17 cellular contexts compared by ENCODE assay signal in genomic region chr9:136358888-136359287, GRCh38. TPM values are rescaled to one million over a fixed set of nuclear protein-coding genes. Genes with fewer than 3 reads are reported as not detected.
DNase-seq lines count a peak whose midpoint lies in the region; FAIRE-seq and TF ChIP-seq lines count a peak whose summit lies in the region.
"Had no signal": no experiment of that assay in that cellular context is flagged by ENCODE, and none has a peak within 500 bp of the region (broad histone marks: within the 10 kb centered on the region; RNA-seq: fewer than 3 reads in every experiment).

No MANE protein-coding gene starts in this region.

- TF ChIP-seq POLR2A in endothelial cell of umbilical vein (IDR thresholded peaks at IDR 0.05; ENCODE audit: low read depth, low read length): no peak

- POLR2A ChIA-PET in HEK293 (lab: Yijun Ruan, JAX): interaction anchor here (0.5 kb wide), 1 partner anchor 357 kb away, joined by 5 read pairs; no protein-coding TSS in a partner anchor
- POLR2A ChIA-PET in RWPE1 (lab: Yijun Ruan, JAX; ENCODE audit: low non-redundant PET): no interaction called here
- POLR2A ChIA-PET in endothelial cell of umbilical vein (lab: Charles Lee): no interaction called here

- intact Hi-C loops in endothelial cell of umbilical vein (cut with micrococcal nuclease): no loop called here

- no peak overlapping the region for H3K9ac ChIP-seq in endothelial cell of umbilical vein (replicated peaks; ENCODE audit: extremely low read depth, insufficient read depth, low read length)

- H3K9me1 ChIP-seq in endothelial cell of umbilical vein (replicated peaks; ENCODE audit: control insufficient read depth, extremely low read depth, insufficient read depth, low read length): no peaks in the 10 kb centered on the region

- H3K4me2 ChIP-seq in endothelial cell of umbilical vein (ENCODE audit: insufficient read depth, low read length): no peak overlapping the region
- H3K4me2 ChIP-seq: GM23338 had no signal

- FAIRE-seq in endothelial cell of umbilical vein (lab: Jason Lieb, UNC): no peak
- FAIRE-seq: GM12891, GM18507 had no signal

- no peaks in the 10 kb centered on the region for H3K9me3 ChIP-seq in HEK293 (ENCODE audit: control insufficient read depth, insufficient read depth, low read depth, low read length)
- H3K9me3 ChIP-seq in endothelial cell of umbilical vein (replicated peaks; ENCODE audit: control insufficient read depth, insufficient read depth, low read length): no peaks in the 10 kb centered on the region
- H3K9me3 ChIP-seq: HAP-1 had no signal

- H3K4me3 ChIP-seq in H7 (ENCODE audit: insufficient read depth, low read depth, low read length) (no peak overlapping the region), HEK293 (ENCODE audit: low read depth, low read length) (no peak overlapping the region), endothelial cell of umbilical vein (replicated peaks in 1 of 3; ENCODE audit: insufficient read depth in 1 of 3, low read depth in 1 of 3, low read length in 3 of 3) (no peak overlapping the region)
- H3K4me3 ChIP-seq: GM23338, HAP-1 had no signal

- no peak overlapping the region for H3K27ac ChIP-seq in HEK293 (ENCODE audit: extremely low read depth, low read depth, low read length)
- H3K27ac ChIP-seq in RWPE1: peak overlapping the region; percentile 30
- no peak overlapping the region for H3K27ac ChIP-seq in endothelial cell of umbilical vein (ENCODE audit: insufficient read depth, low read depth, low read length)

- H3K4me1 ChIP-seq in HEK293 (ENCODE audit: control insufficient read depth, insufficient read depth, low read length) (no peaks in the 10 kb centered on the region; the same call in 1 of the 2 replicates), endothelial cell of umbilical vein (ENCODE audit: control insufficient read depth, extremely low read depth, insufficient read depth, low read length) (peaks cover 6% of the 10 kb centered on the region)

- H3K36me3 ChIP-seq in H7 (replicated peaks; ENCODE audit: control insufficient read depth, insufficient read depth, low read length) (no peaks in the 10 kb centered on the region; the same call in 1 of the 2 replicates), HEK293 (ENCODE audit: control insufficient read depth in 2 of 2, insufficient read depth in 1 of 2, low read length in 2 of 2) (peaks cover 0 to 25% of the 10 kb centered on the region in 2 experiments; a peak in 1 of 3 replicates), endothelial cell of umbilical vein (ENCODE audit: control insufficient read depth in 2 of 2, extremely low read depth in 1 of 2, insufficient read depth in 2 of 2, low read length in 2 of 2) (peaks cover 0 to 5% of the 10 kb centered on the region in 2 experiments)
- H3K36me3 ChIP-seq: HAP-1 had no signal

- H3K27me3 ChIP-seq in H7 (ENCODE audit: control insufficient read depth, insufficient read depth, low read length): no peaks in the 10 kb centered on the region
- H3K27me3 ChIP-seq in endothelial cell of umbilical vein (ENCODE audit: control insufficient read depth in 2 of 2, insufficient read depth in 2 of 2, low read length in 2 of 2): no peaks in the 10 kb centered on the region

- CTCF ChIA-PET in HEK293 (lab: Yijun Ruan, JAX) (interaction anchor here (1.0 kb wide), 1 partner anchor 19 kb away, joined by 6 read pairs; no protein-coding TSS in a partner anchor), RWPE1 (lab: Yijun Ruan, JAX) (interaction anchor here (0.6 to 1.0 kb wide), 3 partner anchors 13 to 284 kb away, joined by 3 read pairs; no protein-coding TSS in a partner anchor), endothelial cell of umbilical vein (lab: Charles Lee) (no interaction called here)

- TF ChIP-seq CTCF in HEK293 (tag by site-specific recombination; IDR thresholded peaks at IDR 0.05) (no peak), RWPE1 (conservative IDR thresholded peaks at IDR 0.05; ENCODE audit: low read depth) (no peak), endothelial cell of umbilical vein (IDR thresholded peaks at IDR 0.05; ENCODE audit: extremely low read depth in 1 of 2, insufficient read depth in 1 of 2, low read depth in 1 of 2, low read length in 2 of 2) (no peak)

- no peaks in the 10 kb centered on the region for H4K20me1 ChIP-seq in endothelial cell of umbilical vein (replicated peaks; ENCODE audit: control insufficient read depth, extremely low read depth, insufficient read depth, low read length)

- H2AFZ ChIP-seq in endothelial cell of umbilical vein (ENCODE audit: low read depth, low read length): no peak overlapping the region
- H2AFZ ChIP-seq: GM23338 had no signal

- H3K79me2 ChIP-seq in endothelial cell of umbilical vein (ENCODE audit: control insufficient read depth, insufficient read depth, low read length): peaks cover 3% of the 10 kb centered on the region

- DNase-seq in H7: peak; percentile 62
- no peak for DNase-seq in RWPE1 (ENCODE audit: low spot score)
- DNase-seq in endothelial cell of umbilical vein (ENCODE audit: low read depth, low spot score): no peak
- DNase-seq in putamen (ENCODE audit: low spot score): no peak
- DNase-seq in stimulated activated CD4-positive, alpha-beta T cell treated with anti-CD3 and anti-CD28 coated beads, Interleukin-4, amount 100 ng/mL, for 24 hours: no peak
- DNase-seq: C1 segment of cervical spinal cord; Calu3; CD4-positive, alpha-beta memory T cell; COR-L47; DMS53; DMS79 treated with DMSO at 0.1 percent for 48 hours; GF-D8 had no signal

- no TSS peak for BruUV-seq in endothelial cell of umbilical vein (replicated peaks; lab: Mats Ljungman, UMichigan)

- dilution Hi-C loops in endothelial cell of umbilical vein (cut with MboI; ENCODE audit: extremely low pct_ligation_motif_present, low sequenced_read_pairs): no loop called here

TF ChIP-seq in endothelial cell of umbilical vein, 7 proteins besides CTCF, POLR2A, EP300 and RAD21 (continues in another document):
- TF ChIP-seq JUN (IDR thresholded peaks at IDR 0.05; ENCODE audit: borderline replicate concordance, insufficient read depth, insufficient read length, low read depth): no peak
- TF ChIP-seq MYC (IDR thresholded peaks at IDR 0.05; ENCODE audit: low read depth, low read length): no peak
- TF ChIP-seq POLR2AphosphoS5 (IDR thresholded peaks at IDR 0.05; ENCODE audit: insufficient read depth, low read depth, low read length): peak; percentile 24
- TF ChIP-seq GATA2 (IDR thresholded peaks at IDR 0.05; ENCODE audit: insufficient read depth, insufficient read length, low read depth, low read length): no peak

RNA-seq across cellular contexts. Expression of gene DNLZ, which starts 4.7 kb away (rescaled TPM):
- 11.2 and 20.2 TPM in 2 replicates for total RNA-seq in H7 (2014; rRNA removed; shearing (Covaris generic))
- total RNA-seq in endothelial cell of umbilical vein: 26.9 and 27.5 TPM in 2 replicates
- 23.0 and 38.4 TPM in 2 replicates for polyA plus RNA-seq in endothelial cell of umbilical vein
- 12.6 and 14.5 TPM in 2 replicates for polyA plus RNA-seq in endothelial cell of umbilical vein (2011; cell fraction: cytosol; rRNA removed)
- polyA plus RNA-seq in endothelial cell of umbilical vein (2011; cell fraction: nucleus; rRNA removed): 7.0 and 8.5 TPM in 2 replicates
- 12.0 and 12.5 TPM in 2 replicates for polyA plus RNA-seq in endothelial cell of umbilical vein (2012)
- 2.1 and 2.6 TPM in 2 replicates for polyA minus RNA-seq in endothelial cell of umbilical vein
- 6.8 TPM for polyA minus RNA-seq in endothelial cell of umbilical vein (2011; cell fraction: cytosol; rRNA and poly(A)+ RNA removed)
- polyA minus RNA-seq in endothelial cell of umbilical vein (2011; cell fraction: nucleus; rRNA and poly(A)+ RNA removed): 1.7 and 3.0 TPM in 2 replicates

RNA-seq across cellular contexts. Expression of gene CARD9, which starts 14.6 kb away (rescaled TPM):
- 0.15 and 0.28 TPM in 2 replicates for total RNA-seq in H7 (2014; rRNA removed; shearing (Covaris generic))
- total RNA-seq in endothelial cell of umbilical vein: 0.16 and 0.71 TPM in 2 replicates
- polyA plus RNA-seq in endothelial cell of umbilical vein: 0.19 and 0.22 TPM in 2 replicates
- 0.13 and 0.23 TPM in 2 replicates for polyA plus RNA-seq in endothelial cell of umbilical vein (2011; cell fraction: cytosol; rRNA removed)
- 0.83 and 0.88 TPM in 2 replicates for polyA plus RNA-seq in endothelial cell of umbilical vein (2011; cell fraction: nucleus; rRNA removed)
- polyA plus RNA-seq in endothelial cell of umbilical vein (2012): 0.43 and 0.74 TPM in 2 replicates
- 0.28 and 0.39 TPM in 2 replicates for polyA minus RNA-seq in endothelial cell of umbilical vein
- polyA minus RNA-seq in endothelial cell of umbilical vein (2011; cell fraction: cytosol; rRNA and poly(A)+ RNA removed): 2.0 TPM
- 0.34 and 0.43 TPM in 2 replicates for polyA minus RNA-seq in endothelial cell of umbilical vein (2011; cell fraction: nucleus; rRNA and poly(A)+ RNA removed)

RNA-seq across cellular contexts. Expression of gene GPSM1, which starts 31.5 kb away (rescaled TPM):
- total RNA-seq in H7 (2014; rRNA removed; shearing (Covaris generic)): 17.3 and 22.2 TPM in 2 replicates
- total RNA-seq in endothelial cell of umbilical vein: 42.8 and 47.1 TPM in 2 replicates
- 34.6 and 40.3 TPM in 2 replicates for polyA plus RNA-seq in endothelial cell of umbilical vein
- 16.7 and 24.9 TPM in 2 replicates for polyA plus RNA-seq in endothelial cell of umbilical vein (2011; cell fraction: cytosol; rRNA removed)
- polyA plus RNA-seq in endothelial cell of umbilical vein (2011; cell fraction: nucleus; rRNA removed): 81.4 and 102 TPM in 2 replicates
- polyA plus RNA-seq in endothelial cell of umbilical vein (2012): 22.3 and 40.4 TPM in 2 replicates
- polyA minus RNA-seq in endothelial cell of umbilical vein: 12.5 and 17.5 TPM in 2 replicates
- 7.5 TPM for polyA minus RNA-seq in endothelial cell of umbilical vein (2011; cell fraction: cytosol; rRNA and poly(A)+ RNA removed)
- polyA minus RNA-seq in endothelial cell of umbilical vein (2011; cell fraction: nucleus; rRNA and poly(A)+ RNA removed): 20.3 and 41.3 TPM in 2 replicates

RNA-seq across cellular contexts. Expression of gene SNAPC4, which starts 41.1 kb away (rescaled TPM):
- 13.3 and 14.0 TPM in 2 replicates for total RNA-seq in H7 (2014; rRNA removed; shearing (Covaris generic))
- total RNA-seq in endothelial cell of umbilical vein: 14.7 and 17.5 TPM in 2 replicates
- polyA plus RNA-seq in endothelial cell of umbilical vein: 6.7 and 8.4 TPM in 2 replicates
- 3.6 and 4.5 TPM in 2 replicates for polyA plus RNA-seq in endothelial cell of umbilical vein (2011; cell fraction: cytosol; rRNA removed)
- polyA plus RNA-seq in endothelial cell of umbilical vein (2011; cell fraction: nucleus; rRNA removed): 35.6 and 37.7 TPM in 2 replicates
- 11.7 and 14.4 TPM in 2 replicates for polyA plus RNA-seq in endothelial cell of umbilical vein (2012)
- 4.2 and 6.7 TPM in 2 replicates for polyA minus RNA-seq in endothelial cell of umbilical vein
- 5.0 TPM for polyA minus RNA-seq in endothelial cell of umbilical vein (2011; cell fraction: cytosol; rRNA and poly(A)+ RNA removed)
- 5.9 and 10.7 TPM in 2 replicates for polyA minus RNA-seq in endothelial cell of umbilical vein (2011; cell fraction: nucleus; rRNA and poly(A)+ RNA removed)

RNA-seq across cellular contexts. Expression of gene ENTR1, which starts 51.5 kb away (rescaled TPM):
- total RNA-seq in H7 (2014; rRNA removed; shearing (Covaris generic)): 116 and 141 TPM in 2 replicates
- total RNA-seq in endothelial cell of umbilical vein: 47.3 and 61.6 TPM in 2 replicates
- 32.4 and 36.0 TPM in 2 replicates for polyA plus RNA-seq in endothelial cell of umbilical vein
- 29.4 and 31.9 TPM in 2 replicates for polyA plus RNA-seq in endothelial cell of umbilical vein (2011; cell fraction: cytosol; rRNA removed)
- 117 TPM in 2 replicates for polyA plus RNA-seq in endothelial cell of umbilical vein (2011; cell fraction: nucleus; rRNA removed)
- polyA plus RNA-seq in endothelial cell of umbilical vein (2012): 50.2 and 50.6 TPM in 2 replicates
- 18.1 and 23.9 TPM in 2 replicates for polyA minus RNA-seq in endothelial cell of umbilical vein
- 64.9 TPM for polyA minus RNA-seq in endothelial cell of umbilical vein (2011; cell fraction: cytosol; rRNA and poly(A)+ RNA removed)
- 26.6 and 39.5 TPM in 2 replicates for polyA minus RNA-seq in endothelial cell of umbilical vein (2011; cell fraction: nucleus; rRNA and poly(A)+ RNA removed)
